In the genomic region with DNA sequence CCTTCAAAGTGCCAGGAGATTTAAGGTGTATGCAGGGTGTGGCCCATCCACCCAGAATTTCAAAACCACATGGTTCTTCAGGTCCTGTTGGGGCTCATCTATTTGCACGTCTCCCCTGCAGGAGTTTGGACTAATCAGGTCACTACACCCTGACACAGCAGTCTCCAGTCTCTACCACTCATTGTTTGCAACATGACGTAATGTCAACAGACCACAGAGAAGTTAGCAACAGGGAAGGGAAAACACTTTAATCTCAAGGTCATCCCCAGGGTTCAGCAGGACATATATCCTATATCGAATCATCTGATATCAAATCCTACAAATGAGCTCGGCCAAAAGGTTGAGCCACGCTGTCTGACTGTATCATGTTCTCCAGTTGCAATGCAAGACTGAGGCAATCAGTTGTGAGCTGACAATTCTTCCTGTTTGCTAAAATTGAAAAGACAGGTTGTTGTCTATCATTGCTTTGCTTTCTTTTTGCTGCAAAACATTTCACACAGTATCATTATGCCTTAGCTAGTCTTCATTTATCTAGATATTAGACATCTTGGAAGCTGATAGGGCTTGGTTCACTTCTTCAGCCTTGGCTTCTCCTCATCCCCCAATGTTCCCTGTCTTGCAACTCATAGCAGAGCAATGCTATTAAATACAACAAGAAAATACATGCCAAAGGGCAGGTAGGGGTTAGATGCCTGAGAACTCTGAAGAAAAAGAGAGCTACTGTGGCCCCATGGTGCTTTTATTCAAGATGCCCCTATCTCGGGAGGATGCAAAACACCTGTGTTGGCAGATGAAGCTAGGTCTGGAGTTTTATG, we compare ENCODE assay signal across 9 cellular contexts. TPM values are rescaled to one million over a fixed set of nuclear protein-coding genes. Genes with fewer than 3 reads are reported as not detected.
DNase-seq lines count a peak whose midpoint lies in the region; ATAC-seq and TF ChIP-seq lines count a peak whose summit lies in the region.
"Had no signal": no experiment of that assay in that cellular context is flagged by ENCODE, and none has a peak within 500 bp of the region (broad histone marks: within the 10 kb centered on the region; RNA-seq: fewer than 3 reads in every experiment).

No MANE protein-coding gene starts in this region.

- DNase-seq in NCI-H1417 (lab: John Stamatoyannopoulos, UW): peak in 2 of 3 experiments; percentile 51 to 72
- DNase-seq in NCI-H1417 treated with DMSO at 0.1 percent for 48 hours (lab: John Stamatoyannopoulos, UW): no peak
- peak; percentile 64 for DNase-seq in NCI-H226
- peak; percentile 47 to 76 (median 54) for DNase-seq in body of pancreas
- DNase-seq in renal cortical epithelial cell (ENCODE audit: low read depth): peak; percentile 73
- DNase-seq in CD14-positive monocyte (ENCODE audit: low spot score): no peak
- no peak for DNase-seq in coronary artery (ENCODE audit: low spot score)
- DNase-seq in G401 (ENCODE audit: low spot score): no peak
- DNase-seq: 8988T had no signal

- H3K36me3 Mint-ChIP-seq in CD14-positive monocyte: peaks cover 4 to 10% of the 10 kb centered on the region in 2 donors

- no peaks in the 10 kb centered on the region for H3K9me3 ChIP-seq in body of pancreas

- intact Hi-C loops in body of pancreas (cut with DNase I): no loop called here
- intact Hi-C loops in CD14-positive monocyte (cut with micrococcal nuclease): loop anchor here in 1 of 2 donors (10.0 kb wide), 1 partner anchor 258 kb away; a partner anchor contains a TSS

- no peak overlapping the region for H3K4me3 ChIP-seq in body of pancreas
- no peak overlapping the region for H3K4me3 ChIP-seq in coronary artery

- H3K4me3 Mint-ChIP-seq in CD14-positive monocyte: no peak overlapping the region

- peak overlapping the region; percentile 40 to 75 (median 62) for H3K27ac ChIP-seq in body of pancreas
- no peak overlapping the region for H3K27ac ChIP-seq in coronary artery

- peaks cover 8 to 12% (median 9%) of the 10 kb centered on the region in 3 donors for H3K27me3 Mint-ChIP-seq in CD14-positive monocyte (ENCODE audit: low read depth in 3 of 3)

- H3K27me3 ChIP-seq in body of pancreas: no peaks in the 10 kb centered on the region

- no peak for TF ChIP-seq POLR2A in body of pancreas (IDR thresholded peaks at IDR 0.05)

- no peaks in the 10 kb centered on the region for H3K36me3 ChIP-seq in body of pancreas (replicated peaks in 1 of 2; ENCODE audit: insufficient read depth in 1 of 2, low read depth in 2 of 2)

- no peak overlapping the region for H3K27ac Mint-ChIP-seq in CD14-positive monocyte

- in situ Hi-C loops in G401 (cut with HindIII; ENCODE audit: low sequenced_read_pairs): no loop called here

- WGBS in body of pancreas, 2 donors: 23 to 29% methylated on average over 6 of the region's 6 CpGs

- H3K4me1 ChIP-seq in body of pancreas: peaks cover 37% of the 10 kb centered on the region

- H3K9me3 Mint-ChIP-seq in CD14-positive monocyte: peaks cover 0 to 2% (median 0%) of the 10 kb centered on the region in 7 donors

- no peak for TF ChIP-seq CTCF in body of pancreas (IDR thresholded peaks at IDR 0.05)
- no peak for TF ChIP-seq CTCF in CD14-positive monocyte (IDR thresholded peaks at IDR 0.05)
- TF ChIP-seq CTCF in coronary artery (IDR thresholded peaks at IDR 0.05): no peak

- peak; percentile 69 for ATAC-seq in body of pancreas

- peaks cover 23% of the 10 kb centered on the region for H3K4me1 Mint-ChIP-seq in CD14-positive monocyte

RNA-seq across cellular contexts. Expression of a gene that starts 13.4 kb away (rescaled TPM):
- 1 to 10 TPM in 1 of 2 donors, under 1 TPM in 1; 0.99 to 1.3 TPM for total RNA-seq in body of pancreas
- 1.0 and 1.4 TPM in 2 replicates for total RNA-seq in renal cortical epithelial cell
- polyA plus RNA-seq in CD14-positive monocyte: under 1 TPM in 1 of 2 donors, not detected in 1; 0.51 TPM
- total RNA-seq in G401 (2014; rRNA removed; shearing (Covaris generic)): not detected in 2 replicates

Comparison
In these comparisons a context has a peak if more than half of its experiments do, and no peak if none do; other contexts are left out.
1. DNase-seq: peak in NCI-H1417 (2 of 3), NCI-H226 (single experiment), body of pancreas (4 of 4) and renal cortical epithelial cell (single experiment); none in NCI-H1417 treated with DMSO at 0.1 percent for 48 hours (single experiment), CD14-positive monocyte (single experiment), coronary artery (single experiment) and G401 (single experiment).
2. H3K27ac ChIP-seq: peak in body of pancreas (4 of 4); none in coronary artery (0 of 2).